1 cellular context compared by ENCODE assay signal in the genomic region with DNA sequence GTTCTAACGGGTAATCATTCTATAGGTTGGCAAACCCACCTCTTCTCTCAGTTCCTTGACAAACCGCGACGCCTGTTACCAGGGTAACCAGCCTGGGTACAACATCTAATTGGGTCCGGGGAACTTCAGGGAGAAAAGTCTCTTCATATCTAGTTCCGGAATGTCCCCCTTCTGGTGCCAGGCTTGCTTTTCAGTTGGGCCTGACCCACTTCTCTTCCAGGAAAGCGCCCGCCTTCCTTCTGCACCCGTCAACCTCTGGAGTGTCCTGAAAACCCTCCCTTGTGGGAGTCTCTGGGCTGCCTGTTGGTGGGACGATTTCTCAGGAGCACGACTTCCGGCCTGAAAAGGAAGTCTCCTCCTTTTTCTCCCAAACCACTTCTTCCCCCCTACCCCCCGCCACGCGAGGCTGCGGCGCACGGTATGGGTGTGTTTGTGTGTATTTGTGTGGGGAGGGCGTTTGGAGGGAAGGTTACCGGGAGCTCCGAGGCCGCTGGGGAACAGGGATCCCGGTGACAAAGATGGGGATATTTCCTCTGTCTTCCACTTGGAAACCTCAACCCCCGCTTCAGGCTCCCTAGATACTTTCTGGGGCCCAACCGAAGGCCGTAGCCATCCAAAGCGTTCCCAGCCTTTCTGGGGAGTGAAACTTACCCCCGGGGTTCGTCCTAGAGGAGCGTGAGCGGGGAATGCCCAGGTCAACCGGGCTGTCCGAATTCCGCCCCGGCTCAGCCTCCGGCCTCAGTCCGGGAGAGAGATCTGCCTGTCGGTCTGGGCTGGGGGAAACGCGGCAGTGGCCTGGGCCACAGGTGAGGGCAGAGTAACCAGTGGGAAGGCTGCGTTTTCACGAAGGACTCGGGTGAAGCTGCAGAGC.
TF ChIP-seq lines count a peak whose summit lies in the region.

A gene with protein sequence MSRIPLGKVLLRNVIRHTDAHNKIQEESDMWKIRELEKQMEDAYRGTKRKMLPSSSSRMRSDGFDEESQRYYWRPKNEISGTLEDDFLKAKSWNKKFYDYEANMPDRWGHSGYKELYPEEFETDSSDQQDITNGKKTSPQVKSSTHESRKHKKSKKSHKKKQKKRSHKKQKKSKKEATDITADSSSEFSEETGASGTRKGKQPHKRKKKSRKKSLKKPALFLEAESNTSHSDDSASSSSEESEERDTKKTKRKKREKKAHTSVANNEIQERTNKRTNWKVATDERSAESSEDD (plus strand): TSS at position 359 of the 871 bp plus-strand sequence. CDS start 1,276 bp downstream, outside the sequence.
A gene with protein sequence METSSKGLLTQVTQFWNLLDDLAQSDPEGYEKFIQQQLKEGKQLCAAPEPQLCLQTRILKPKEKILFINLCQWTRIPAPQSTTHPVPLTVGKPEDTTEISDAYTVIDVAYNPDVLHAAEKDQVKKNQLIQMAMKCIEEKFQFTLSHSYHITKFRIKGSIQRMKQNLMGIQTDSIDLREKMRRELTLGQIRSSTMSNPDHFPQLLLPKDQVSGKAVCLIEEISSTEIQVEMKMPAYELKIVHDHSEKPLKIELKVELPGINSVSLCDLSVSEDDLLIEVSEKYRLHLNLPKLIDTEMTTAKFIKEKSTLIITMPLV (minus strand): TSS at position 77 of the 871 bp plus-strand sequence. CDS start 843 bp downstream, outside the sequence.

TF ChIP-seq in HepG2, 621 proteins besides CTCF, POLR2A, EP300 and RAD21 (continued from another document and continues in another):
- TF ChIP-seq ZNF713 (CRISPR knock-in tag; IDR thresholded peaks at IDR 0.05) (no peak), ZNF670 (CRISPR knock-in tag; IDR thresholded peaks at IDR 0.05; ENCODE audit: borderline replicate concordance) (no peak), JUND (CRISPR knock-in tag; IDR thresholded peaks at IDR 0.05) (no peak), TCF12 (IDR thresholded peaks at IDR 0.05) (no peak), TCF12 (CRISPR knock-in tag; IDR thresholded peaks at IDR 0.05) (no peak), ZNF616 (CRISPR knock-in tag; IDR thresholded peaks at IDR 0.05; ENCODE audit: low read depth) (no peak), ARNTL (CRISPR knock-in tag; IDR thresholded peaks at IDR 0.05) (no peak), NFE2 (CRISPR knock-in tag; IDR thresholded peaks at IDR 0.05) (no peak), RXRB (CRISPR knock-in tag; IDR thresholded peaks at IDR 0.05; ENCODE audit: borderline replicate concordance) (no peak), SALL1 (CRISPR knock-in tag; IDR thresholded peaks at IDR 0.05) (peak; percentile 34; the same call in 1 of the 2 replicates), ZNF766 (CRISPR knock-in tag; IDR thresholded peaks at IDR 0.05; ENCODE audit: borderline replicate concordance) (no peak), ZNF143 (CRISPR knock-in tag; IDR thresholded peaks at IDR 0.05) (no peak), PHF21A (CRISPR knock-in tag; IDR thresholded peaks at IDR 0.05) (0 out of 2 replicates have a peak, but pooled peaks have one; percentile 20), NCOA5 (CRISPR knock-in tag; IDR thresholded peaks at IDR 0.05) (no peak), FOXA3 (CRISPR knock-in tag; IDR thresholded peaks at IDR 0.05) (no peak), POLR2AphosphoS2 (IDR thresholded peaks at IDR 0.05; ENCODE audit: low read depth, low read length) (no peak), FOSL1 (CRISPR knock-in tag; IDR thresholded peaks at IDR 0.05; ENCODE audit: borderline replicate concordance) (no peak), MED1 (CRISPR knock-in tag; IDR thresholded peaks at IDR 0.05) (peak; percentile 31; the same call in 1 of the 2 replicates), PAX8 (CRISPR knock-in tag; IDR thresholded peaks at IDR 0.05; ENCODE audit: borderline replicate concordance) (no peak), EEA1 (CRISPR knock-in tag; IDR thresholded peaks at IDR 0.05; ENCODE audit: borderline replicate concordance) (no peak), KLF13 (CRISPR knock-in tag; IDR thresholded peaks at IDR 0.05) (no peak), NFKBIZ (CRISPR knock-in tag; IDR thresholded peaks at IDR 0.05) (0 out of 2 replicates have a peak, but pooled peaks have one; percentile 59), CHD2 (IDR thresholded peaks at IDR 0.05; ENCODE audit: low read depth, low read length) (no peak), ARHGAP35 (CRISPR knock-in tag; IDR thresholded peaks at IDR 0.05; ENCODE audit: borderline replicate concordance) (no peak), KMT2B (CRISPR knock-in tag; IDR thresholded peaks at IDR 0.05) (peak; percentile 86), SAFB2 (CRISPR knock-in tag; IDR thresholded peaks at IDR 0.05; ENCODE audit: borderline replicate concordance, low read depth) (no peak), TCF7 (IDR thresholded peaks at IDR 0.05; ENCODE audit: low read depth) (no peak), ZNF709 (CRISPR knock-in tag; IDR thresholded peaks at IDR 0.05) (no peak), TEAD3 (CRISPR knock-in tag; optimal IDR thresholded peaks at IDR 0.05; ENCODE audit: borderline replicate concordance) (peak; percentile 38), MIXL1 (CRISPR knock-in tag; IDR thresholded peaks at IDR 0.05) (peak; percentile 93), MZF1 (CRISPR knock-in tag; IDR thresholded peaks at IDR 0.05; ENCODE audit: borderline replicate concordance) (no peak), GTF3A (CRISPR knock-in tag; conservative IDR thresholded peaks at IDR 0.05) (no peak), HMGA1 (CRISPR knock-in tag; conservative IDR thresholded peaks at IDR 0.05) (no peak), ZNF138 (CRISPR knock-in tag; IDR thresholded peaks at IDR 0.05; ENCODE audit: low read depth) (no peak), MAFK (conservative IDR thresholded peaks at IDR 0.05 in 1 of 2, IDR thresholded peaks at IDR 0.05 in 1 of 2; ENCODE audit: low read length in 2 of 2) (no peak), ZBTB8A (CRISPR knock-in tag; IDR thresholded peaks at IDR 0.05; ENCODE audit: borderline replicate concordance, low read depth) (no peak), ZNF629 (CRISPR knock-in tag; conservative IDR thresholded peaks at IDR 0.05) (no peak), RBAK (CRISPR knock-in tag; IDR thresholded peaks at IDR 0.05) (no peak), DMAP1 (CRISPR knock-in tag; IDR thresholded peaks at IDR 0.05) (peak; percentile 89; the same call in 1 of the 2 replicates), ELF4 (CRISPR knock-in tag; IDR thresholded peaks at IDR 0.05; ENCODE audit: borderline replicate concordance) (0 out of 2 replicates have a peak, but pooled peaks have one; percentile 2), YEATS4 (CRISPR knock-in tag; IDR thresholded peaks at IDR 0.05; ENCODE audit: borderline replicate concordance) (0 out of 2 replicates have a peak, but pooled peaks have one; percentile 71), ZNF598 (CRISPR knock-in tag; IDR thresholded peaks at IDR 0.05; ENCODE audit: borderline replicate concordance) (peak; percentile 63; the same call in 1 of the 2 replicates), PLRG1 (conservative IDR thresholded peaks at IDR 0.05) (no peak), HNF4A (CRISPR knock-in tag; IDR thresholded peaks at IDR 0.05) (no peak), WIZ (CRISPR knock-in tag; IDR thresholded peaks at IDR 0.05) (no peak), ZNF10 (CRISPR knock-in tag; IDR thresholded peaks at IDR 0.05; ENCODE audit: borderline replicate concordance, low read depth) (no peak)
- TF ChIP-seq, protein P1, sequence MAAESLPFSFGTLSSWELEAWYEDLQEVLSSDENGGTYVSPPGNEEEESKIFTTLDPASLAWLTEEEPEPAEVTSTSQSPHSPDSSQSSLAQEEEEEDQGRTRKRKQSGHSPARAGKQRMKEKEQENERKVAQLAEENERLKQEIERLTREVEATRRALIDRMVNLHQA (CRISPR knock-in tag; IDR thresholded peaks at IDR 0.05), result no peak
- TF ChIP-seq, protein P2, sequence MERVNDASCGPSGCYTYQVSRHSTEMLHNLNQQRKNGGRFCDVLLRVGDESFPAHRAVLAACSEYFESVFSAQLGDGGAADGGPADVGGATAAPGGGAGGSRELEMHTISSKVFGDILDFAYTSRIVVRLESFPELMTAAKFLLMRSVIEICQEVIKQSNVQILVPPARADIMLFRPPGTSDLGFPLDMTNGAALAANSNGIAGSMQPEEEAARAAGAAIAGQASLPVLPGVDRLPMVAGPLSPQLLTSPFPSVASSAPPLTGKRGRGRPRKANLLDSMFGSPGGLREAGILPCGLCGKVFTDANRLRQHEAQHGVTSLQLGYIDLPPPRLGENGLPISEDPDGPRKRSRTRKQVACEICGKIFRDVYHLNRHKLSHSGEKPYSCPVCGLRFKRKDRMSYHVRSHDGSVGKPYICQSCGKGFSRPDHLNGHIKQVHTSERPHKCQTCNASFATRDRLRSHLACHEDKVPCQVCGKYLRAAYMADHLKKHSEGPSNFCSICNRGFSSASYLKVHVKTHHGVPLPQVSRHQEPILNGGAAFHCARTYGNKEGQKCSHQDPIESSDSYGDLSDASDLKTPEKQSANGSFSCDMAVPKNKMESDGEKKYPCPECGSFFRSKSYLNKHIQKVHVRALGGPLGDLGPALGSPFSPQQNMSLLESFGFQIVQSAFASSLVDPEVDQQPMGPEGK (CRISPR knock-in tag; IDR thresholded peaks at IDR 0.05), result peak; percentile 83
- TF ChIP-seq, protein P3, sequence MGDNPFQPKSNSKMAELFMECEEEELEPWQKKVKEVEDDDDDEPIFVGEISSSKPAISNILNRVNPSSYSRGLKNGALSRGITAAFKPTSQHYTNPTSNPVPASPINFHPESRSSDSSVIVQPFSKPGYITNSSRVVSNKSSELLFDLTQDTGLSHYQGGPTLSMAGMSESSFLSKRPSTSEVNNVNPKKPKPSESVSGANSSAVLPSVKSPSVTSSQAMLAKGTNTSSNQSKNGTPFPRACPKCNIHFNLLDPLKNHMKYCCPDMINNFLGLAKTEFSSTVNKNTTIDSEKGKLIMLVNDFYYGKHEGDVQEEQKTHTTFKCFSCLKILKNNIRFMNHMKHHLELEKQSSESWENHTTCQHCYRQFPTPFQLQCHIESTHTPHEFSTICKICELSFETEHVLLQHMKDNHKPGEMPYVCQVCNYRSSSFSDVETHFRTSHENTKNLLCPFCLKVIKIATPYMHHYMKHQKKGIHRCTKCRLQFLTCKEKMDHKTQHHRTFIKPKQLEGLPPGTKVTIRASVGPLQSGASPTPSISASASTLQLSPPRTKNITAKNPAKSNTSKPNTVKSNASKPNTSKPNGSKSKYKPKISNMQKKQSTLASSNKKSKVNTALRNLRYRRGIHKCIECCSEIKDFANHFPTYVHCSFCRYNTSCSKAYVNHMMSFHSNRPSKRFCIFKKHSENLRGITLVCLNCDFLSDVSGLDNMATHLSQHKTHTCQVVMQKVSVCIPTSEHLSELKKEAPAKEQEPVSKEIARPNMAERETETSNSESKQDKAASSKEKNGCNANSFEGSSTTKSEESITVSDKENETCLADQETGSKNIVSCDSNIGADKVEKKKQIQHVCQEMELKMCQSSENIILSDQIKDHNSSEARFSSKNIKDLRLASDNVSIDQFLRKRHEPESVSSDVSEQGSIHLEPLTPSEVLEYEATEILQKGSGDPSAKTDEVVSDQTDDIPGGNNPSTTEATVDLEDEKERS (CRISPR knock-in tag; IDR thresholded peaks at IDR 0.05), result no peak
- TF ChIP-seq, protein P4, sequence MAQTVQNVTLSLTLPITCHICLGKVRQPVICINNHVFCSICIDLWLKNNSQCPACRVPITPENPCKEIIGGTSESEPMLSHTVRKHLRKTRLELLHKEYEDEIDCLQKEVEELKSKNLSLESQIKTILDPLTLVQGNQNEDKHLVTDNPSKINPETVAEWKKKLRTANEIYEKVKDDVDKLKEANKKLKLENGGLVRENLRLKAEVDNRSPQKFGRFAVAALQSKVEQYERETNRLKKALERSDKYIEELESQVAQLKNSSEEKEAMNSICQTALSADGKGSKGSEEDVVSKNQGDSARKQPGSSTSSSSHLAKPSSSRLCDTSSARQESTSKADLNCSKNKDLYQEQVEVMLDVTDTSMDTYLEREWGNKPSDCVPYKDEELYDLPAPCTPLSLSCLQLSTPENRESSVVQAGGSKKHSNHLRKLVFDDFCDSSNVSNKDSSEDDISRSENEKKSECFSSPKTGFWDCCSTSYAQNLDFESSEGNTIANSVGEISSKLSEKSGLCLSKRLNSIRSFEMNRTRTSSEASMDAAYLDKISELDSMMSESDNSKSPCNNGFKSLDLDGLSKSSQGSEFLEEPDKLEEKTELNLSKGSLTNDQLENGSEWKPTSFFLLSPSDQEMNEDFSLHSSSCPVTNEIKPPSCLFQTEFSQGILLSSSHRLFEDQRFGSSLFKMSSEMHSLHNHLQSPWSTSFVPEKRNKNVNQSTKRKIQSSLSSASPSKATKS (CRISPR knock-in tag; IDR thresholded peaks at IDR 0.05), result no peak
- TF ChIP-seq, protein P5, sequence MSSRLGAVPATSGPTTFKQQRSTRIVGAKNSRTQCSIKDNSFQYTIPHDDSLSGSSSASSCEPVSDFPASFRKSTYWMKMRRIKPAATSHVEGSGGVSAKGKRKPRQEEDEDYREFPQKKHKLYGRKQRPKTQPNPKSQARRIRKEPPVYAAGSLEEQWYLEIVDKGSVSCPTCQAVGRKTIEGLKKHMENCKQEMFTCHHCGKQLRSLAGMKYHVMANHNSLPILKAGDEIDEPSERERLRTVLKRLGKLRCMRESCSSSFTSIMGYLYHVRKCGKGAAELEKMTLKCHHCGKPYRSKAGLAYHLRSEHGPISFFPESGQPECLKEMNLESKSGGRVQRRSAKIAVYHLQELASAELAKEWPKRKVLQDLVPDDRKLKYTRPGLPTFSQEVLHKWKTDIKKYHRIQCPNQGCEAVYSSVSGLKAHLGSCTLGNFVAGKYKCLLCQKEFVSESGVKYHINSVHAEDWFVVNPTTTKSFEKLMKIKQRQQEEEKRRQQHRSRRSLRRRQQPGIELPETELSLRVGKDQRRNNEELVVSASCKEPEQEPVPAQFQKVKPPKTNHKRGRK (CRISPR knock-in tag; IDR thresholded peaks at IDR 0.05), result no peak
- TF ChIP-seq, protein P6, sequence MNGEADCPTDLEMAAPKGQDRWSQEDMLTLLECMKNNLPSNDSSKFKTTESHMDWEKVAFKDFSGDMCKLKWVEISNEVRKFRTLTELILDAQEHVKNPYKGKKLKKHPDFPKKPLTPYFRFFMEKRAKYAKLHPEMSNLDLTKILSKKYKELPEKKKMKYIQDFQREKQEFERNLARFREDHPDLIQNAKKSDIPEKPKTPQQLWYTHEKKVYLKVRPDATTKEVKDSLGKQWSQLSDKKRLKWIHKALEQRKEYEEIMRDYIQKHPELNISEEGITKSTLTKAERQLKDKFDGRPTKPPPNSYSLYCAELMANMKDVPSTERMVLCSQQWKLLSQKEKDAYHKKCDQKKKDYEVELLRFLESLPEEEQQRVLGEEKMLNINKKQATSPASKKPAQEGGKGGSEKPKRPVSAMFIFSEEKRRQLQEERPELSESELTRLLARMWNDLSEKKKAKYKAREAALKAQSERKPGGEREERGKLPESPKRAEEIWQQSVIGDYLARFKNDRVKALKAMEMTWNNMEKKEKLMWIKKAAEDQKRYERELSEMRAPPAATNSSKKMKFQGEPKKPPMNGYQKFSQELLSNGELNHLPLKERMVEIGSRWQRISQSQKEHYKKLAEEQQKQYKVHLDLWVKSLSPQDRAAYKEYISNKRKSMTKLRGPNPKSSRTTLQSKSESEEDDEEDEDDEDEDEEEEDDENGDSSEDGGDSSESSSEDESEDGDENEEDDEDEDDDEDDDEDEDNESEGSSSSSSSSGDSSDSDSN (CRISPR knock-in tag; IDR thresholded peaks at IDR 0.05), result peak; percentile 76
